ENCODE assay signal across 1 cellular context in genomic region chr3:52704611-52705437, GRCh38.
TF ChIP-seq lines count a peak whose summit lies in the region.

No MANE protein-coding gene starts in this region.

TF ChIP-seq in HepG2, 621 proteins besides CTCF, POLR2A, EP300 and RAD21 (continued from another document and continues in another):
- no peak for TF ChIP-seq ZNF234 (CRISPR knock-in tag; conservative IDR thresholded peaks at IDR 0.05)
- TF ChIP-seq, protein P1, sequence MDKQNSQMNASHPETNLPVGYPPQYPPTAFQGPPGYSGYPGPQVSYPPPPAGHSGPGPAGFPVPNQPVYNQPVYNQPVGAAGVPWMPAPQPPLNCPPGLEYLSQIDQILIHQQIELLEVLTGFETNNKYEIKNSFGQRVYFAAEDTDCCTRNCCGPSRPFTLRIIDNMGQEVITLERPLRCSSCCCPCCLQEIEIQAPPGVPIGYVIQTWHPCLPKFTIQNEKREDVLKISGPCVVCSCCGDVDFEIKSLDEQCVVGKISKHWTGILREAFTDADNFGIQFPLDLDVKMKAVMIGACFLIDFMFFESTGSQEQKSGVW (CRISPR knock-in tag; IDR thresholded peaks at IDR 0.05; ENCODE audit: borderline replicate concordance): no peak
- TF ChIP-seq ATRX (CRISPR knock-in tag; IDR thresholded peaks at IDR 0.05; ENCODE audit: borderline replicate concordance): no peak
- TF ChIP-seq ZFP1 (CRISPR knock-in tag; IDR thresholded peaks at IDR 0.05): no peak
- TF ChIP-seq, protein P2, sequence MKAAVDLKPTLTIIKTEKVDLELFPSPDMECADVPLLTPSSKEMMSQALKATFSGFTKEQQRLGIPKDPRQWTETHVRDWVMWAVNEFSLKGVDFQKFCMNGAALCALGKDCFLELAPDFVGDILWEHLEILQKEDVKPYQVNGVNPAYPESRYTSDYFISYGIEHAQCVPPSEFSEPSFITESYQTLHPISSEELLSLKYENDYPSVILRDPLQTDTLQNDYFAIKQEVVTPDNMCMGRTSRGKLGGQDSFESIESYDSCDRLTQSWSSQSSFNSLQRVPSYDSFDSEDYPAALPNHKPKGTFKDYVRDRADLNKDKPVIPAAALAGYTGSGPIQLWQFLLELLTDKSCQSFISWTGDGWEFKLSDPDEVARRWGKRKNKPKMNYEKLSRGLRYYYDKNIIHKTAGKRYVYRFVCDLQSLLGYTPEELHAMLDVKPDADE (CRISPR knock-in tag; IDR thresholded peaks at IDR 0.05): no peak
- TF ChIP-seq ZNF75D (CRISPR knock-in tag; IDR thresholded peaks at IDR 0.05; ENCODE audit: borderline replicate concordance): no peak
- no peak for TF ChIP-seq MTF2 (CRISPR knock-in tag; IDR thresholded peaks at IDR 0.05; ENCODE audit: borderline replicate concordance)
- TF ChIP-seq ZFP90 (CRISPR knock-in tag; IDR thresholded peaks at IDR 0.05; ENCODE audit: borderline replicate concordance): 0 out of 2 replicates have a peak, but pooled peaks have one; percentile 19
- TF ChIP-seq ONECUT2 (CRISPR knock-in tag; IDR thresholded peaks at IDR 0.05): no peak
- 0 out of 2 replicates have a peak, but pooled peaks have one; percentile 51 for TF ChIP-seq AFF4 (CRISPR knock-in tag; IDR thresholded peaks at IDR 0.05)
- TF ChIP-seq ZNF878 (CRISPR knock-in tag; IDR thresholded peaks at IDR 0.05): no peak
- peak in 1 of 2 experiments; percentile 38; a peak in 1 of 4 replicates for TF ChIP-seq ATF4 (CRISPR knock-in tag; IDR thresholded peaks at IDR 0.05)
- no peak for TF ChIP-seq ZNF136 (CRISPR knock-in tag; IDR thresholded peaks at IDR 0.05; ENCODE audit: low read depth)
- TF ChIP-seq ZNF260 (CRISPR knock-in tag; IDR thresholded peaks at IDR 0.05; ENCODE audit: borderline replicate concordance, low read depth): no peak
- TF ChIP-seq POLR2G (IDR thresholded peaks at IDR 0.05; ENCODE audit: low read depth, low read length): peak; percentile 70
- TF ChIP-seq ZNF652 (CRISPR knock-in tag; IDR thresholded peaks at IDR 0.05; ENCODE audit: borderline replicate concordance, low read depth): peak; percentile 17; the same call in 1 of the 2 replicates
- TF ChIP-seq KMT2B (CRISPR knock-in tag; IDR thresholded peaks at IDR 0.05): no peak; the same call in 1 of the 2 replicates
- peak; percentile 36; the same call in 1 of the 2 replicates for TF ChIP-seq GATA4 (IDR thresholded peaks at IDR 0.05; ENCODE audit: borderline replicate concordance, low read depth)
- TF ChIP-seq ZKSCAN8 (CRISPR knock-in tag; IDR thresholded peaks at IDR 0.05; ENCODE audit: borderline replicate concordance): 0 out of 2 replicates have a peak, but pooled peaks have one; percentile 60
- peak; percentile 82 for TF ChIP-seq ZNF350 (CRISPR knock-in tag; IDR thresholded peaks at IDR 0.05; ENCODE audit: borderline replicate concordance, low read depth)
- TF ChIP-seq, protein P3, sequence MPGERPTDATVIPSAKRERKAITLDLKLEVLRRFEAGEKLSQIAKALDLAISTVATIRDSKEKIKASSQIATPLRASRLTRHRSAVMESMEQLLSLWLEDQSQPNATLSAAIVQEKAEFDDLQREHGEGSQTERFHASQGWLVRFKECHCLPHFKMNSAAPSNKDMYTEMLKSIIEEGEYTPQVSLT (CRISPR knock-in tag; IDR thresholded peaks at IDR 0.05; ENCODE audit: borderline replicate concordance, low read depth): no peak
- TF ChIP-seq CSRNP2 (CRISPR knock-in tag; conservative IDR thresholded peaks at IDR 0.05; ENCODE audit: low read depth): no peak
- no peak for TF ChIP-seq ZFYVE20 (CRISPR knock-in tag; IDR thresholded peaks at IDR 0.05; ENCODE audit: borderline replicate concordance, low read depth)
- TF ChIP-seq POLR2AphosphoS2 (IDR thresholded peaks at IDR 0.05; ENCODE audit: low read depth, low read length): no peak
- TF ChIP-seq XBP1 (CRISPR knock-in tag; IDR thresholded peaks at IDR 0.05): no peak
- no peak for TF ChIP-seq MBNL3 (CRISPR knock-in tag; conservative IDR thresholded peaks at IDR 0.05)
- no peak for TF ChIP-seq SRF (IDR thresholded peaks at IDR 0.05; ENCODE audit: low read depth, low read length)
- TF ChIP-seq, protein P4, sequence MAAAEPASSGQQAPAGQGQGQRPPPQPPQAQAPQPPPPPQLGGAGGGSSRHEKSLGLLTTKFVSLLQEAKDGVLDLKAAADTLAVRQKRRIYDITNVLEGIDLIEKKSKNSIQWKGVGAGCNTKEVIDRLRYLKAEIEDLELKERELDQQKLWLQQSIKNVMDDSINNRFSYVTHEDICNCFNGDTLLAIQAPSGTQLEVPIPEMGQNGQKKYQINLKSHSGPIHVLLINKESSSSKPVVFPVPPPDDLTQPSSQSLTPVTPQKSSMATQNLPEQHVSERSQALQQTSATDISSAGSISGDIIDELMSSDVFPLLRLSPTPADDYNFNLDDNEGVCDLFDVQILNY (CRISPR knock-in tag; conservative IDR thresholded peaks at IDR 0.05): no peak
- no peak for TF ChIP-seq ZFP62 (CRISPR knock-in tag; IDR thresholded peaks at IDR 0.05)
- TF ChIP-seq ZNF724P (CRISPR knock-in tag; IDR thresholded peaks at IDR 0.05; ENCODE audit: borderline replicate concordance): no peak
- peak; percentile 94 for TF ChIP-seq MNT (IDR thresholded peaks at IDR 0.05)
- no peak for TF ChIP-seq ZNF589 (CRISPR knock-in tag; conservative IDR thresholded peaks at IDR 0.05)
- 0 out of 2 replicates have a peak, but pooled peaks have one; percentile 61 for TF ChIP-seq ZNF256 (CRISPR knock-in tag; conservative IDR thresholded peaks at IDR 0.05)
- no peak for TF ChIP-seq CHCHD3 (CRISPR knock-in tag; IDR thresholded peaks at IDR 0.05)
- TF ChIP-seq SP4 (CRISPR knock-in tag; IDR thresholded peaks at IDR 0.05): peak; percentile 18; the same call in 1 of the 2 replicates
- TF ChIP-seq, protein P5, sequence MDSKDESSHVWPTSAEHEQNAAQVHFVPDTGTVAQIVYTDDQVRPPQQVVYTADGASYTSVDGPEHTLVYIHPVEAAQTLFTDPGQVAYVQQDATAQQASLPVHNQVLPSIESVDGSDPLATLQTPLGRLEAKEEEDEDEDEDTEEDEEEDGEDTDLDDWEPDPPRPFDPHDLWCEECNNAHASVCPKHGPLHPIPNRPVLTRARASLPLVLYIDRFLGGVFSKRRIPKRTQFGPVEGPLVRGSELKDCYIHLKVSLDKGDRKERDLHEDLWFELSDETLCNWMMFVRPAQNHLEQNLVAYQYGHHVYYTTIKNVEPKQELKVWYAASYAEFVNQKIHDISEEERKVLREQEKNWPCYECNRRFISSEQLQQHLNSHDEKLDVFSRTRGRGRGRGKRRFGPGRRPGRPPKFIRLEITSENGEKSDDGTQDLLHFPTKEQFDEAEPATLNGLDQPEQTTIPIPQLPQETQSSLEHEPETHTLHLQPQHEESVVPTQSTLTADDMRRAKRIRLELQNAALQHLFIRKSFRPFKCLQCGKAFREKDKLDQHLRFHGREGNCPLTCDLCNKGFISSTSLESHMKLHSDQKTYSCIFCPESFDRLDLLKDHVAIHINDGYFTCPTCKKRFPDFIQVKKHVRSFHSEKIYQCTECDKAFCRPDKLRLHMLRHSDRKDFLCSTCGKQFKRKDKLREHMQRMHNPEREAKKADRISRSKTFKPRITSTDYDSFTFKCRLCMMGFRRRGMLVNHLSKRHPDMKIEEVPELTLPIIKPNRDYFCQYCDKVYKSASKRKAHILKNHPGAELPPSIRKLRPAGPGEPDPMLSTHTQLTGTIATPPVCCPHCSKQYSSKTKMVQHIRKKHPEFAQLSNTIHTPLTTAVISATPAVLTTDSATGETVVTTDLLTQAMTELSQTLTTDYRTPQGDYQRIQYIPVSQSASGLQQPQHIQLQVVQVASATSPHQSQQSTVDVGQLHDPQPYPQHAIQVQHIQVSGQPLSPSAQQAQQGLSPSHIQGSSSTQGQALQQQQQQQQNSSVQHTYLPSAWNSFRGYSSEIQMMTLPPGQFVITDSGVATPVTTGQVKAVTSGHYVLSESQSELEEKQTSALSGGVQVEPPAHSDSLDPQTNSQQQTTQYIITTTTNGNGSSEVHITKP (CRISPR knock-in tag; IDR thresholded peaks at IDR 0.05; ENCODE audit: low read depth): peak; percentile 65
- no peak for TF ChIP-seq ZFP36 (IDR thresholded peaks at IDR 0.05; ENCODE audit: borderline replicate concordance, low read depth, low read length, partially characterized antibody)
- no peak for TF ChIP-seq ZNF7 (CRISPR knock-in tag; IDR thresholded peaks at IDR 0.05)
- no peak for TF ChIP-seq CAMTA2 (CRISPR knock-in tag; IDR thresholded peaks at IDR 0.05; ENCODE audit: borderline replicate concordance)
- no peak for TF ChIP-seq ZFP37 (CRISPR knock-in tag; IDR thresholded peaks at IDR 0.05; ENCODE audit: borderline replicate concordance)
- TF ChIP-seq AGO1 (IDR thresholded peaks at IDR 0.05; ENCODE audit: low read depth, low read length, poor library complexity, severe bottlenecking): no peak
- TF ChIP-seq HHEX (CRISPR knock-in tag; IDR thresholded peaks at IDR 0.05): peak; percentile 91
- no peak for TF ChIP-seq MAFF (IDR thresholded peaks at IDR 0.05; ENCODE audit: low read depth, low read length)
- TF ChIP-seq GATAD1 (CRISPR knock-in tag; IDR thresholded peaks at IDR 0.05): peak; percentile 53
- TF ChIP-seq BCL6 (CRISPR knock-in tag; IDR thresholded peaks at IDR 0.05): peak; percentile 83
- peak; percentile 49; the same call in 1 of the 2 replicates for TF ChIP-seq TOPORS (CRISPR knock-in tag; IDR thresholded peaks at IDR 0.05)
- TF ChIP-seq KDM5A (IDR thresholded peaks at IDR 0.05; ENCODE audit: borderline replicate concordance, low read length): no peak
- TF ChIP-seq PCBP2 (optimal IDR thresholded peaks at IDR 0.05; ENCODE audit: low read depth, low read length, poor library complexity, severe bottlenecking): no peak
- TF ChIP-seq NR3C1 (CRISPR knock-in tag; IDR thresholded peaks at IDR 0.05): no peak
- TF ChIP-seq TAF15 (IDR thresholded peaks at IDR 0.05; ENCODE audit: low read depth, low read length, poor library complexity, severe bottlenecking): no peak
- TF ChIP-seq STAT5B (CRISPR knock-in tag; IDR thresholded peaks at IDR 0.05): no peak
- TF ChIP-seq NFKBIZ (CRISPR knock-in tag; IDR thresholded peaks at IDR 0.05): peak; percentile 76; the same call in 1 of the 2 replicates
- no peak; the same call in 1 of the 2 replicates for TF ChIP-seq GTF3A (CRISPR knock-in tag; conservative IDR thresholded peaks at IDR 0.05)
- TF ChIP-seq ZNF562 (CRISPR knock-in tag; IDR thresholded peaks at IDR 0.05; ENCODE audit: borderline replicate concordance): no peak
- TF ChIP-seq ZNF83 (CRISPR knock-in tag; IDR thresholded peaks at IDR 0.05; ENCODE audit: borderline replicate concordance): no peak
- TF ChIP-seq AGO2 (optimal IDR thresholded peaks at IDR 0.05; ENCODE audit: low read depth, low read length): no peak
